In genomic region chr7:135509839-135510602, GRCh38 we compare ENCODE assay signal across 1 cellular context.
TF ChIP-seq lines count a peak whose summit lies in the region.

A gene with protein sequence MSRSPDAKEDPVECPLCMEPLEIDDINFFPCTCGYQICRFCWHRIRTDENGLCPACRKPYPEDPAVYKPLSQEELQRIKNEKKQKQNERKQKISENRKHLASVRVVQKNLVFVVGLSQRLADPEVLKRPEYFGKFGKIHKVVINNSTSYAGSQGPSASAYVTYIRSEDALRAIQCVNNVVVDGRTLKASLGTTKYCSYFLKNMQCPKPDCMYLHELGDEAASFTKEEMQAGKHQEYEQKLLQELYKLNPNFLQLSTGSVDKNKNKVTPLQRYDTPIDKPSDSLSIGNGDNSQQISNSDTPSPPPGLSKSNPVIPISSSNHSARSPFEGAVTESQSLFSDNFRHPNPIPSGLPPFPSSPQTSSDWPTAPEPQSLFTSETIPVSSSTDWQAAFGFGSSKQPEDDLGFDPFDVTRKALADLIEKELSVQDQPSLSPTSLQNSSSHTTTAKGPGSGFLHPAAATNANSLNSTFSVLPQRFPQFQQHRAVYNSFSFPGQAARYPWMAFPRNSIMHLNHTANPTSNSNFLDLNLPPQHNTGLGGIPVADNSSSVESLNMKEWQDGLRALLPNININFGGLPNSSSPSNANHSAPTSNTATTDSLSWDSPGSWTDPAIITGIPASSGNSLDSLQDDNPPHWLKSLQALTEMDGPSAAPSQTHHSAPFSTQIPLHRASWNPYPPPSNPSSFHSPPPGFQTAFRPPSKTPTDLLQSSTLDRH (minus strand): TSS chr7:135510102. CDS start chr7:135438331, 71,771 bp downstream.

TF ChIP-seq in HEK293, 187 proteins besides CTCF, POLR2A, EP300 and RAD21 (continued from another document):
- TF ChIP-seq, protein P1, sequence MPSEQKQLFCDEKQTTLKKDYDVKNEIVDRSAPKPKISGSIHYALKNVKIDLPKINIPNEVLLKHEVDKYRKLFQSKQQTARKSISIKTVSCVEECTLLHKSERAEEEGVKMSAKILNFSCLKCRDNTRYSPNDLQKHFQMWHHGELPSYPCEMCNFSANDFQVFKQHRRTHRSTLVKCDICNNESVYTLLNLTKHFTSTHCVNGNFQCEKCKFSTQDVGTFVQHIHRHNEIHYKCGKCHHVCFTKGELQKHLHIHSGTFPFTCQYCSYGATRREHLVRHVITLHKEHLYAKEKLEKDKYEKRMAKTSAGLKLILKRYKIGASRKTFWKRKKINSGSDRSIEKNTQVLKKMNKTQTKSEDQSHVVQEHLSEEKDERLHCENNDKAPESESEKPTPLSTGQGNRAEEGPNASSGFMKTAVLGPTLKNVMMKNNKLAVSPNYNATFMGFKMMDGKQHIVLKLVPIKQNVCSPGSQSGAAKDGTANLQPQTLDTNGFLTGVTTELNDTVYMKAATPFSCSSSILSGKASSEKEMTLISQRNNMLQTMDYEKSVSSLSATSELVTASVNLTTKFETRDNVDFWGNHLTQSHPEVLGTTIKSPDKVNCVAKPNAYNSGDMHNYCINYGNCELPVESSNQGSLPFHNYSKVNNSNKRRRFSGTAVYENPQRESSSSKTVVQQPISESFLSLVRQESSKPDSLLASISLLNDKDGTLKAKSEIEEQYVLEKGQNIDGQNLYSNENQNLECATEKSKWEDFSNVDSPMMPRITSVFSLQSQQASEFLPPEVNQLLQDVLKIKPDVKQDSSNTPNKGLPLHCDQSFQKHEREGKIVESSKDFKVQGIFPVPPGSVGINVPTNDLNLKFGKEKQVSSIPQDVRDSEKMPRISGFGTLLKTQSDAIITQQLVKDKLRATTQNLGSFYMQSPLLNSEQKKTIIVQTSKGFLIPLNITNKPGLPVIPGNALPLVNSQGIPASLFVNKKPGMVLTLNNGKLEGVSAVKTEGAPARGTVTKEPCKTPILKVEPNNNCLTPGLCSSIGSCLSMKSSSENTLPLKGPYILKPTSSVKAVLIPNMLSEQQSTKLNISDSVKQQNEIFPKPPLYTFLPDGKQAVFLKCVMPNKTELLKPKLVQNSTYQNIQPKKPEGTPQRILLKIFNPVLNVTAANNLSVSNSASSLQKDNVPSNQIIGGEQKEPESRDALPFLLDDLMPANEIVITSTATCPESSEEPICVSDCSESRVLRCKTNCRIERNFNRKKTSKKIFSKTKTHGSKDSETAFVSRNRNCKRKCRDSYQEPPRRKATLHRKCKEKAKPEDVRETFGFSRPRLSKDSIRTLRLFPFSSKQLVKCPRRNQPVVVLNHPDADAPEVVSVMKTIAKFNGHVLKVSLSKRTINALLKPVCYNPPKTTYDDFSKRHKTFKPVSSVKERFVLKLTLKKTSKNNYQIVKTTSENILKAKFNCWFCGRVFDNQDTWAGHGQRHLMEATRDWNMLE (tag by site-specific recombination; conservative IDR thresholded peaks at IDR 0.05; ENCODE audit: low read depth), result no peak; the same call in 1 of the 2 replicates
- TF ChIP-seq ZNF580 (tag by site-specific recombination; IDR thresholded peaks at IDR 0.05), result peak; percentile 94
- TF ChIP-seq, protein P2, sequence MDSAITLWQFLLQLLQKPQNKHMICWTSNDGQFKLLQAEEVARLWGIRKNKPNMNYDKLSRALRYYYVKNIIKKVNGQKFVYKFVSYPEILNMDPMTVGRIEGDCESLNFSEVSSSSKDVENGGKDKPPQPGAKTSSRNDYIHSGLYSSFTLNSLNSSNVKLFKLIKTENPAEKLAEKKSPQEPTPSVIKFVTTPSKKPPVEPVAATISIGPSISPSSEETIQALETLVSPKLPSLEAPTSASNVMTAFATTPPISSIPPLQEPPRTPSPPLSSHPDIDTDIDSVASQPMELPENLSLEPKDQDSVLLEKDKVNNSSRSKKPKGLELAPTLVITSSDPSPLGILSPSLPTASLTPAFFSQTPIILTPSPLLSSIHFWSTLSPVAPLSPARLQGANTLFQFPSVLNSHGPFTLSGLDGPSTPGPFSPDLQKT (IDR thresholded peaks at IDR 0.05; ENCODE audit: borderline replicate concordance, low read depth, low read length), result no peak
- peak; percentile 98 for TF ChIP-seq ZNF660 (tag by site-specific recombination; IDR thresholded peaks at IDR 0.05)
- TF ChIP-seq ZSCAN23 (tag by site-specific recombination; IDR thresholded peaks at IDR 0.05), result 0 out of 2 replicates have a peak, but pooled peaks have one; percentile 34
- peak; percentile 99 for TF ChIP-seq ZNF335 (tag by site-specific recombination; conservative IDR thresholded peaks at IDR 0.05)
- TF ChIP-seq ZNF677 (tag by site-specific recombination; IDR thresholded peaks at IDR 0.05), result no peak
- peak; percentile 71 for TF ChIP-seq ZBTB21 (tag by site-specific recombination; IDR thresholded peaks at IDR 0.05)
- TF ChIP-seq KLF10 (tag by site-specific recombination; IDR thresholded peaks at IDR 0.05), result peak; percentile 96
- TF ChIP-seq ZNF175 (tag by site-specific recombination; IDR thresholded peaks at IDR 0.05), result no peak
- no peak; the same call in 1 of the 2 replicates for TF ChIP-seq PRDM4 (tag by site-specific recombination; IDR thresholded peaks at IDR 0.05)
- no peak for TF ChIP-seq OSR2 (tag by site-specific recombination; IDR thresholded peaks at IDR 0.05)
- no peak for TF ChIP-seq ZNF560 (tag by site-specific recombination; IDR thresholded peaks at IDR 0.05; ENCODE audit: borderline replicate concordance)
- peak; percentile 97 for TF ChIP-seq KLF16 (tag by site-specific recombination; IDR thresholded peaks at IDR 0.05)
- peak; percentile 99 for TF ChIP-seq KLF9 (tag by site-specific recombination; IDR thresholded peaks at IDR 0.05; ENCODE audit: low read depth)
- peak; percentile 83 for TF ChIP-seq YY1 (tag by site-specific recombination; IDR thresholded peaks at IDR 0.05)
- TF ChIP-seq ZNF24 (tag by site-specific recombination; IDR thresholded peaks at IDR 0.05), result peak; percentile 28; the same call in 1 of the 2 replicates
- TF ChIP-seq ZNF366 (tag by site-specific recombination; conservative IDR thresholded peaks at IDR 0.05), result peak; percentile 65
- TF ChIP-seq ZNF792 (tag by site-specific recombination; IDR thresholded peaks at IDR 0.05), result peak; percentile 37; the same call in 1 of the 2 replicates
- 0 out of 2 replicates have a peak, but pooled peaks have one; percentile 1 for TF ChIP-seq PRDM1 (tag by site-specific recombination; IDR thresholded peaks at IDR 0.05)
- no peak for TF ChIP-seq ZNF266 (tag by site-specific recombination; IDR thresholded peaks at IDR 0.05; ENCODE audit: low read depth)
- TF ChIP-seq ZNF626 (tag by site-specific recombination; IDR thresholded peaks at IDR 0.05), result no peak
- TF ChIP-seq ZEB2 (tag by site-specific recombination; IDR thresholded peaks at IDR 0.05), result peak; percentile 82; the same call in 1 of the 2 replicates
- TF ChIP-seq PATZ1 (tag by site-specific recombination; IDR thresholded peaks at IDR 0.05), result peak; percentile 61
- TF ChIP-seq MZF1 (tag by site-specific recombination; IDR thresholded peaks at IDR 0.05; ENCODE audit: borderline replicate concordance), result peak; percentile 78; the same call in 1 of the 2 replicates
- no peak for TF ChIP-seq BCL11A (tag by site-specific recombination; IDR thresholded peaks at IDR 0.05; ENCODE audit: low read depth)
- TF ChIP-seq ZBTB26 (tag by site-specific recombination; optimal IDR thresholded peaks at IDR 0.05), result peak; percentile 21
- TF ChIP-seq KLF1 (tag by site-specific recombination; IDR thresholded peaks at IDR 0.05), result peak; percentile 92
- no peak for TF ChIP-seq ZNF248 (tag by site-specific recombination; IDR thresholded peaks at IDR 0.05)
- peak; percentile 96 for TF ChIP-seq KLF8 (tag by site-specific recombination; IDR thresholded peaks at IDR 0.05)
- TF ChIP-seq ZNF211 (tag by site-specific recombination; IDR thresholded peaks at IDR 0.05; ENCODE audit: low read depth), result no peak
- TF ChIP-seq HOXD13 (CRISPR knock-in tag; IDR thresholded peaks at IDR 0.05; ENCODE audit: borderline replicate concordance), result no peak
- no peak for TF ChIP-seq RBAK (tag by site-specific recombination; IDR thresholded peaks at IDR 0.05)
